ENCODE assay signal across 22 cellular contexts in the genomic region with DNA sequence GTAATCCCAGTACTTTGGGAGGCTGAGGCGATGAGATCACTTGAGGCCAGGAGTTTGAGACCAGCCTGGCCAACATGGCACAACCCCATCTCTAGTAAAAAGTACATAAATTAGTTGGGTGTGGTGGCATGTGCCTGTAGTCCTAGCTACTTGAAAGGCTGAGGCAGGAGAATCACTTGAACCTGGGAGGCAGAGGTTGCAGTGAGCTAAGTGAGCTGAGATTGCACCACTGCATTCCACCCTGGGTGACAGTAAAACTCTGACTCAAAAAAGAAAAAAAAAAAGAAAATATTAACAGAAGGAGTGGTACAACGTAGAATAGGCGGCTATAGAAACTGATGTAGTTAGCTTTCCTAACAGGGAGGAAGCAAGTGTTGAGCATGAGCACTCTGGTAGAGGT. TPM values are rescaled to one million over a fixed set of nuclear protein-coding genes. Genes with fewer than 3 reads are reported as not detected.
DNase-seq lines count a peak whose midpoint lies in the region; ATAC-seq and TF ChIP-seq lines count a peak whose summit lies in the region.
"Had no signal": no experiment of that assay in that cellular context is flagged by ENCODE, and none has a peak within 500 bp of the region (broad histone marks: within the 10 kb centered on the region; RNA-seq: fewer than 3 reads in every experiment).

No MANE protein-coding gene starts in this region.

- peak overlapping the region; percentile 6 for H3K4me2 ChIP-seq in osteoblast (ENCODE audit: insufficient read depth, low read length)

- ATAC-seq in GM18520 (IDR thresholded peaks at IDR 0.05; ENCODE audit: unreplicated experiment) = no peak
- no peak for ATAC-seq in HG03460 (IDR thresholded peaks at IDR 0.05; ENCODE audit: unreplicated experiment)

- H3K4me1 ChIP-seq in adipocyte (ENCODE audit: control insufficient read depth, insufficient read depth, low read length) = peaks cover 44% of the 10 kb centered on the region
- peaks cover 42% of the 10 kb centered on the region for H3K4me1 ChIP-seq in osteoblast (ENCODE audit: insufficient read depth, low read length)

- H3K27ac ChIP-seq in osteoblast (ENCODE audit: low read depth, low read length) = peak overlapping the region; percentile 51
- H3K27ac ChIP-seq: thyroid gland had no signal

- peaks cover 3% of the 10 kb centered on the region for H4K20me1 ChIP-seq in osteoblast (ENCODE audit: insufficient read depth, low read length)

- peaks cover 68% of the 10 kb centered on the region for H3K79me2 ChIP-seq in osteoblast (ENCODE audit: insufficient read depth, low read length)

- H3K36me3 ChIP-seq in adipocyte (ENCODE audit: control insufficient read depth, insufficient read depth, low read length, severe bottlenecking) = no peaks in the 10 kb centered on the region
- H3K36me3 ChIP-seq in osteoblast (ENCODE audit: insufficient read depth, low read length) = no peaks in the 10 kb centered on the region
- H3K36me3 ChIP-seq: cardiac muscle cell, MG63, thyroid gland had no signal

- H3K4me3 ChIP-seq in adipocyte (ENCODE audit: low read length) (no peak overlapping the region), fibroblast of pulmonary artery (replicated peaks; ENCODE audit: low read depth, low read length) (no peak overlapping the region), osteoblast (ENCODE audit: insufficient read depth, low read length) (no peak overlapping the region)
- H3K4me3 ChIP-seq: cardiac muscle cell, MG63, thyroid gland had no signal

- H3K27me3 ChIP-seq in adipocyte (replicated peaks; ENCODE audit: control insufficient read depth, insufficient read depth, low read length) (no peaks in the 10 kb centered on the region), osteoblast (ENCODE audit: insufficient read depth, low read length) (no peaks in the 10 kb centered on the region)
- H3K27me3 ChIP-seq: cardiac muscle cell, MG63, thyroid gland had no signal

- no peak overlapping the region for H3K9ac ChIP-seq in adipocyte (ENCODE audit: low read length)

- H3K9me3 ChIP-seq in adipocyte (ENCODE audit: control insufficient read depth, low read length) = no peaks in the 10 kb centered on the region
- no peaks in the 10 kb centered on the region for H3K9me3 ChIP-seq in osteoblast (ENCODE audit: low read depth, low read length)
- H3K9me3 ChIP-seq: MG63, thyroid gland had no signal

- H2AFZ ChIP-seq in osteoblast (ENCODE audit: low read length) = no peak overlapping the region

- no peak for TF ChIP-seq CTCF in fibroblast of pulmonary artery (IDR thresholded peaks at IDR 0.05; ENCODE audit: low read length, missing control alignments)
- no peak for TF ChIP-seq CTCF in osteoblast (IDR thresholded peaks at IDR 0.05; ENCODE audit: extremely low read depth, low read depth, low read length)

- DNase-seq in ELR (ENCODE audit: low read depth) = peak; percentile 39
- DNase-seq in adipocyte (ENCODE audit: low read depth) = peak; percentile 48
- peak; percentile 50 for DNase-seq in fibroblast of pulmonary artery (ENCODE audit: low read depth)
- no peak for DNase-seq in osteoblast (ENCODE audit: insufficient read length, low spot score, missing footprints)
- DNase-seq in HPDE6-E6E7 (ENCODE audit: extremely low spot score) = no peak
- no peak for DNase-seq in stimulated activated CD4-positive, alpha-beta T cell treated with anti-CD3 and anti-CD28 coated beads, Interleukin-12 subunit alpha, Interleukin-12 subunit beta, amount 100 ng/mL, for 4 hours
- DNase-seq: activated CD4-positive, alpha-beta T cell treated with anti-CD3 and anti-CD28 coated beads for 48 hours; activated naive CD8-positive, alpha-beta T cell treated with anti-CD3 and anti-CD28 coated beads, Interleukin-2, amount 10 ng/mL, durations not matched to agents 7 days and 5 days; CD8-positive, alpha-beta memory T cell; DMS53; left cardiac atrium; MG63; NCI-H748 treated with DMSO at 0.1 percent for 48 hours; nephron progenitor cell; OCI-M1; SHP77; stimulated activated CD4-positive, alpha-beta T cell treated with anti-CD3 and anti-CD28 coated beads, Interleukin-2, amount 100 ng/mL, for 24 hours; stimulated activated naive CD4-positive, alpha-beta T cell; thyroid gland had no signal

RNA-seq across cellular contexts. Expression of gene PBX3, which starts 59.9 kb away (rescaled TPM):
- total RNA-seq in osteoblast = 34.7 and 38.0 TPM in 2 replicates

Comparison
In these comparisons a context has a peak if more than half of its experiments do, and no peak if none do; other contexts are left out.
1. DNase-seq: peak in ELR (single experiment), adipocyte (single experiment) and fibroblast of pulmonary artery (single experiment); none in osteoblast (single experiment), HPDE6-E6E7 (single experiment) and stimulated activated CD4-positive, alpha-beta T cell treated with anti-CD3 and anti-CD28 coated beads, Interleukin-12 subunit alpha, Interleukin-12 subunit beta, amount 100 ng/mL, for 4 hours (single experiment).